ENCODE assay signal across 9 cellular contexts in genomic region chr4:5887361-5888221, GRCh38. TPM values are rescaled to one million over a fixed set of nuclear protein-coding genes. Genes with fewer than 3 reads are reported as not detected.
DNase-seq lines count a peak whose midpoint lies in the region; TF ChIP-seq lines count a peak whose summit lies in the region.
"Had no signal": no experiment of that assay in that cellular context is flagged by ENCODE, and none has a peak within 500 bp of the region (broad histone marks: within the 10 kb centered on the region; RNA-seq: fewer than 3 reads in every experiment).

No MANE protein-coding gene starts in this region.

- H3K4me2 ChIP-seq in PC-9, result no peak overlapping the region

- CTCF ChIA-PET in PC-9 (lab: Charles Lee), result no interaction called here

- H3K36me3 ChIP-seq in ACC112 (ENCODE audit: insufficient read depth, low read length) (no peaks in the 10 kb centered on the region), esophagus squamous epithelium (no peaks in the 10 kb centered on the region), neuron (ENCODE audit: insufficient read depth, low read length) (peaks cover 3% of the 10 kb centered on the region), PC-9 (ENCODE audit: low read depth) (no peaks in the 10 kb centered on the region)

- BruUV-seq in PC-9 (replicated peaks; lab: Mats Ljungman, UMichigan), result no TSS peak

- DNase-seq in NCI-H2196 (lab: John Stamatoyannopoulos, UW; ENCODE audit: unreplicated experiment) (peak; percentile 51), esophagus squamous epithelium (lab: John Stamatoyannopoulos, UW) (no peak), MV-4-11 (lab: John Stamatoyannopoulos, UW) (no peak), NCI-H1930 (lab: John Stamatoyannopoulos, UW) (no peak), PC-9 (no peak)
- no peak for DNase-seq in stimulated activated naive CD4-positive, alpha-beta T cell (lab: John Stamatoyannopoulos, UW)
- DNase-seq: activated CD4-positive, alpha-beta memory T cell treated with anti-CD3 and anti-CD28 coated beads, Interleukin-2, amount 10 ng/mL, durations not matched to agents 7 days and 5 days had no signal

- H3F3A ChIP-seq in PC-9 (ENCODE audit: insufficient read depth, low read depth), result no peaks in the 10 kb centered on the region

- no peaks in the 10 kb centered on the region for H3K4me1 ChIP-seq in ACC112 (ENCODE audit: control insufficient read depth, insufficient read depth, low read length, unreplicated experiment)
- H3K4me1 ChIP-seq in esophagus squamous epithelium, result peaks cover 11 to 67% (median 22%) of the 10 kb centered on the region in 3 donors
- H3K4me1 ChIP-seq in neuron (ENCODE audit: insufficient read depth, low read length), result peaks cover 65% of the 10 kb centered on the region
- no peaks in the 10 kb centered on the region for H3K4me1 ChIP-seq in PC-9 (replicated peaks; ENCODE audit: insufficient read depth)

- peak overlapping the region; percentile 45; the same call in 1 of the 2 replicates for H3K4me3 ChIP-seq in ACC112 (ENCODE audit: low read depth, low read length)
- H3K4me3 ChIP-seq in esophagus squamous epithelium, result peak overlapping the region; percentile 20 to 63 (median 38)
- H3K4me3 ChIP-seq in neuron (ENCODE audit: low read length), result peak overlapping the region; percentile 90
- no peak overlapping the region for H3K4me3 ChIP-seq in PC-9

- TF ChIP-seq CTCF in esophagus squamous epithelium (IDR thresholded peaks at IDR 0.05) (no peak), PC-9 (conservative IDR thresholded peaks at IDR 0.05) (no peak)

- no peaks in the 10 kb centered on the region for H3K9me2 ChIP-seq in PC-9 (ENCODE audit: insufficient read depth)

- intact Hi-C loops in esophagus squamous epithelium (cut with DNase I) (no loop called here), PC-9 (cut with micrococcal nuclease; ENCODE audit: unreplicated experiment) (no loop called here)

- no peak for TF ChIP-seq POLR2A in esophagus squamous epithelium (IDR thresholded peaks at IDR 0.05)

- no peaks in the 10 kb centered on the region for H4K20me1 ChIP-seq in PC-9 (ENCODE audit: insufficient read depth)

- no peaks in the 10 kb centered on the region for H3K79me2 ChIP-seq in ACC112 (ENCODE audit: control insufficient read depth, insufficient read depth, low read length, unreplicated experiment)
- no peaks in the 10 kb centered on the region for H3K79me2 ChIP-seq in PC-9 (ENCODE audit: low read depth)

- no peak overlapping the region for H3K27ac ChIP-seq in ACC112 (ENCODE audit: low read depth, low read length)
- no peak overlapping the region for H3K27ac ChIP-seq in esophagus squamous epithelium
- no peak overlapping the region for H3K27ac ChIP-seq in PC-9

- H3K9me3 ChIP-seq in esophagus squamous epithelium (no peaks in the 10 kb centered on the region), neuron (ENCODE audit: low read length) (no peaks in the 10 kb centered on the region), PC-9 (ENCODE audit: insufficient read depth, low read depth) (no peaks in the 10 kb centered on the region)

- POLR2A ChIA-PET in PC-9 (lab: Charles Lee; ENCODE audit: unreplicated experiment), result interaction anchor here (0.8 kb wide), 1 partner anchor 225 kb away, joined by 7 read pairs; no protein-coding TSS in a partner anchor

- peaks cover 92% of the 10 kb centered on the region for H3K27me3 ChIP-seq in ACC112 (ENCODE audit: insufficient read depth, low read length)
- peaks cover 12 to 76% (median 36%) of the 10 kb centered on the region in 4 donors for H3K27me3 ChIP-seq in esophagus squamous epithelium
- H3K27me3 ChIP-seq in neuron (ENCODE audit: insufficient read depth, low read length), result no peaks in the 10 kb centered on the region
- no peaks in the 10 kb centered on the region for H3K27me3 ChIP-seq in PC-9 (ENCODE audit: insufficient read depth, low read depth)

- WGBS in esophagus squamous epithelium, 2 donors, result 0% methylated on average over 4 to 15 of the region's 70 CpGs

- H2AFZ ChIP-seq in ACC112 (ENCODE audit: low read length, unreplicated experiment), result no peak overlapping the region
- H2AFZ ChIP-seq in neuron (ENCODE audit: low read depth, low read length), result no peak overlapping the region
- H2AFZ ChIP-seq in PC-9, result no peak overlapping the region

RNA-seq across cellular contexts. Expression of gene CRMP1, which starts 5.3 kb away (rescaled TPM):
- total RNA-seq in esophagus squamous epithelium (1 to 10 TPM in 3 of 4 donors, not detected in 1; 2.1 to 5.0 (median 4.7) TPM), PC-9 (2021) (not detected in 2 replicates)
